In genomic region chr22:37454857-37455686, GRCh38 we compare ENCODE assay signal across 10 cellular contexts. TPM values are rescaled to one million over a fixed set of nuclear protein-coding genes. Genes with fewer than 3 reads are reported as not detected.
DNase-seq lines count a peak whose midpoint lies in the region; ATAC-seq, FAIRE-seq and TF ChIP-seq lines count a peak whose summit lies in the region.
"Had no signal": no experiment of that assay in that cellular context is flagged by ENCODE, and none has a peak within 500 bp of the region (broad histone marks: within the 10 kb centered on the region; RNA-seq: fewer than 3 reads in every experiment).

No MANE protein-coding gene starts in this region.

- H3K4me3 ChIP-seq in bronchial epithelial cell (ENCODE audit: low read depth, low read length), result no peak overlapping the region

- FAIRE-seq in bronchial epithelial cell (lab: Jason Lieb, UNC), result peak; percentile 82
- no peak for FAIRE-seq in frontal cortex (lab: Jason Lieb, UNC)
- FAIRE-seq: GM18507 had no signal

- no peaks in the 10 kb centered on the region for H3K27me3 ChIP-seq in bronchial epithelial cell (ENCODE audit: control insufficient read depth, insufficient read depth, low read length)

- DNase-seq in ELF-1 (ENCODE audit: low read depth, low spot score) (peak; percentile 42), NCI-H1092 treated with DMSO at 0.1 percent for 48 hours (lab: John Stamatoyannopoulos, UW) (peak; percentile 56), bronchial epithelial cell (ENCODE audit: low read depth) (peak; percentile 86), mucosa of gallbladder (ENCODE audit: low spot score) (peak; percentile 32), frontal cortex (ENCODE audit: low spot score in 2 of 2) (no peak), NCI-H524 (lab: John Stamatoyannopoulos, UW) (no peak)
- no peak for DNase-seq in stimulated activated naive CD8-positive, alpha-beta T cell treated with anti-CD3 and anti-CD28 coated beads, Interleukin-15, Interleukin-2, amounts not matched to agents 100 U/mL and 50 U/mL, for 24 hours
- DNase-seq: amygdala had no signal

- TF ChIP-seq CTCF in bronchial epithelial cell (IDR thresholded peaks at IDR 0.05; ENCODE audit: insufficient read depth, low read length, severe bottlenecking), result no peak

- H3K36me3 ChIP-seq in bronchial epithelial cell (ENCODE audit: control insufficient read depth, insufficient read depth, low read length), result no peaks in the 10 kb centered on the region

- no peak for ATAC-seq in activated CD4-positive, CD25-positive, alpha-beta regulatory T cell treated with anti-CD3 and anti-CD28 coated beads, Interleukin-2, amount 50 U/mL, for 24 hours
- no peak for ATAC-seq in stimulated activated naive CD8-positive, alpha-beta T cell treated with anti-CD3 and anti-CD28 coated beads, Interleukin-15, Interleukin-2, amounts not matched to agents 100 U/mL and 50 U/mL, for 24 hours

RNA-seq across cellular contexts. Expression of gene ELFN2, which starts 27.8 kb away (rescaled TPM):
- total RNA-seq in bronchial epithelial cell (0.26 and 0.51 TPM in 2 replicates), mucosa of gallbladder (31.2 TPM), frontal cortex (7.7 TPM)

RNA-seq across cellular contexts. Expression of gene MFNG, which starts 31.1 kb away (rescaled TPM):
- total RNA-seq in bronchial epithelial cell (0.26 and 1.3 TPM in 2 replicates), mucosa of gallbladder (24.2 TPM), frontal cortex (1.6 TPM)

Comparison
In these comparisons a context has a peak if more than half of its experiments do, and no peak if none do; other contexts are left out.
1. DNase-seq: peak in ELF-1 (single experiment), NCI-H1092 treated with DMSO at 0.1 percent for 48 hours (single experiment), bronchial epithelial cell (single experiment) and mucosa of gallbladder (single experiment); none in frontal cortex (0 of 2), NCI-H524 (0 of 2) and stimulated activated naive CD8-positive, alpha-beta T cell treated with anti-CD3 and anti-CD28 coated beads, Interleukin-15, Interleukin-2, amounts not matched to agents 100 U/mL and 50 U/mL, for 24 hours (single experiment).